Comparison of ENCODE assay signal across 1 cellular context in genomic region chr4:154164931-154165839, GRCh38.
TF ChIP-seq lines count a peak whose summit lies in the region.

No MANE protein-coding gene starts in this region.

TF ChIP-seq in K562, 482 proteins besides CTCF, POLR2A, EP300 and RAD21 (continued from another document):
- TF ChIP-seq PRDM10 (IDR thresholded peaks at IDR 0.05; ENCODE audit: partially characterized antibody) (peak; percentile 55), ZNF512 (tag; IDR thresholded peaks at IDR 0.05) (no peak), ERF (CRISPR knock-in tag; IDR thresholded peaks at IDR 0.05) (no peak), ESRRB (CRISPR knock-in tag; IDR thresholded peaks at IDR 0.05; ENCODE audit: borderline replicate concordance) (no peak), MBD2 (IDR thresholded peaks at IDR 0.05; ENCODE audit: borderline replicate concordance, low read depth) (no peak), TEAD1 (CRISPR knock-in tag; IDR thresholded peaks at IDR 0.05) (0 out of 4 replicates have a peak, but pooled peaks of 1 of the 2 experiments have one; percentile 26), BHLHE40 (IDR thresholded peaks at IDR 0.05; ENCODE audit: low read length) (peak; percentile 4; the same call in 1 of the 2 replicates), LCOR (CRISPR knock-in tag; IDR thresholded peaks at IDR 0.05) (no peak), FOS (IDR thresholded peaks at IDR 0.05; ENCODE audit: extremely low read depth, insufficient read length) (no peak), SRF (CRISPR knock-in tag; IDR thresholded peaks at IDR 0.05) (peak in 1 of 2 experiments; percentile 68; a peak in 1 of 4 replicates), CAMTA2 (CRISPR knock-in tag; conservative IDR thresholded peaks at IDR 0.05) (no peak), PREB (CRISPR knock-in tag; IDR thresholded peaks at IDR 0.05) (no peak), ZBTB11 (CRISPR knock-in tag; IDR thresholded peaks at IDR 0.05) (no peak), ADNP (tag; IDR thresholded peaks at IDR 0.05) (no peak), ZFP30 (CRISPR knock-in tag; IDR thresholded peaks at IDR 0.05; ENCODE audit: borderline replicate concordance) (no peak), MAFF (IDR thresholded peaks at IDR 0.05; ENCODE audit: low read length) (no peak), JUND (IDR thresholded peaks at IDR 0.05; ENCODE audit: borderline replicate concordance, low read depth, low read length) (peak; percentile 71; the same call in 1 of the 2 replicates), JUND (tag; IDR thresholded peaks at IDR 0.05; ENCODE audit: borderline replicate concordance, low read depth, low read length) (peak; percentile 88; the same call in 2 of the 3 replicates), ZNF655 (CRISPR knock-in tag; IDR thresholded peaks at IDR 0.05) (no peak), SMAD1 (IDR thresholded peaks at IDR 0.05; ENCODE audit: low read depth, low read length, partially characterized antibody) (no peak), HES1 (IDR thresholded peaks at IDR 0.05; ENCODE audit: low read depth) (0 out of 2 replicates have a peak, but pooled peaks have one; percentile 30), DEAF1 (CRISPR knock-in tag; IDR thresholded peaks at IDR 0.05) (no peak), MAZ (CRISPR knock-in tag; conservative IDR thresholded peaks at IDR 0.05 in 1 of 2, IDR thresholded peaks at IDR 0.05 in 1 of 2) (0 out of 4 replicates have a peak, but pooled peaks of 1 of the 2 experiments have one; percentile 47), EWSR1 (IDR thresholded peaks at IDR 0.05; ENCODE audit: borderline replicate concordance, low read depth, partially characterized antibody) (no peak), USF1 (CRISPR knock-in tag; IDR thresholded peaks at IDR 0.05) (no peak), ESRRA (IDR thresholded peaks at IDR 0.05; ENCODE audit: borderline replicate concordance, low read depth) (no peak), SMARCA4 (IDR thresholded peaks at IDR 0.05) (peak; percentile 19; the same call in 1 of the 2 replicates), PML (IDR thresholded peaks at IDR 0.05; ENCODE audit: low read length) (no peak), NCOA4 (IDR thresholded peaks at IDR 0.05; ENCODE audit: partially characterized antibody) (no peak), ZNF232 (CRISPR knock-in tag; IDR thresholded peaks at IDR 0.05) (no peak), ZBTB1 (CRISPR knock-in tag; IDR thresholded peaks at IDR 0.05; ENCODE audit: borderline replicate concordance, low read depth) (no peak), IRF1 (CRISPR knock-in tag; IDR thresholded peaks at IDR 0.05; ENCODE audit: borderline replicate concordance) (no peak), ARID2 (IDR thresholded peaks at IDR 0.05) (no peak), ARID1B (IDR thresholded peaks at IDR 0.05) (peak; percentile 55), ATF4 (CRISPR knock-in tag; IDR thresholded peaks at IDR 0.05) (no peak), ZNF274 (IDR thresholded peaks at IDR 0.05; ENCODE audit: borderline replicate concordance, low read depth, low read length) (no peak), TCF7 (IDR thresholded peaks at IDR 0.05; ENCODE audit: borderline replicate concordance) (no peak), TEAD2 (tag; IDR thresholded peaks at IDR 0.05) (no peak), CBX2 (IDR thresholded peaks at IDR 0.05; ENCODE audit: insufficient read depth, low read length, poor library complexity, severe bottlenecking) (no peak), BRD4 (IDR thresholded peaks at IDR 0.05) (no peak), TAF1 (IDR thresholded peaks at IDR 0.05; ENCODE audit: control insufficient read depth, extremely low read depth, insufficient read depth, low read length, severe bottlenecking) (no peak), KLF1 (tag; IDR thresholded peaks at IDR 0.05) (no peak), PPARD (CRISPR knock-in tag; IDR thresholded peaks at IDR 0.05) (no peak), NR2F6 (CRISPR knock-in tag; IDR thresholded peaks at IDR 0.05) (no peak), POLR2G (IDR thresholded peaks at IDR 0.05; ENCODE audit: low read depth, low read length) (no peak), CTBP1 (IDR thresholded peaks at IDR 0.05; ENCODE audit: borderline replicate concordance) (peak; percentile 47; the same call in 1 of the 2 replicates)
